Comparison of ENCODE assay signal across 8 cellular contexts in genomic region chr2:231228223-231228622, GRCh38.
DNase-seq lines count a peak whose midpoint lies in the region; ATAC-seq and TF ChIP-seq lines count a peak whose summit lies in the region.

No MANE protein-coding gene starts in this region.

- DNase-seq in GM10248 (ENCODE audit: extremely low spot score) (peak; percentile 70), glomerular visceral epithelial cell (ENCODE audit: extremely low spot score) (peak; percentile 97), NCI-H1930 (lab: John Stamatoyannopoulos, UW) (no peak), NCI-H748 (lab: John Stamatoyannopoulos, UW; ENCODE audit: unreplicated experiment) (no peak)
- no peak for DNase-seq in stimulated activated CD4-positive, alpha-beta T cell treated with anti-CD3 and anti-CD28 coated beads, Interleukin-4, amount 100 ng/mL, for 4 hours
- DNase-seq in activated CD4-positive, CD25-positive, alpha-beta regulatory T cell treated with anti-CD3 and anti-CD28 coated beads, Interleukin-2, amount 50 U/mL, for 72 hours = no peak

- POLR2A ChIA-PET in GM10248 (lab: Yijun Ruan, JAX) = interaction anchor here (0.6 to 1.9 kb wide), 4 partner anchors 30 to 236 kb away, joined by 3 to 7 read pairs (median 4); partner anchors contain the start of genes ARMC9 and NCL

- no peak for TF ChIP-seq CTCF in GM10248 (IDR thresholded peaks at IDR 0.05; ENCODE audit: control extremely low read depth, extremely low read depth, low read depth, missing control alignments)

- ATAC-seq in GM21423 (IDR thresholded peaks at IDR 0.05; ENCODE audit: unreplicated experiment) (peak; percentile 81), HG03460 (IDR thresholded peaks at IDR 0.05; ENCODE audit: unreplicated experiment) (peak; percentile 85)

- CTCF ChIA-PET in GM10248 (lab: Yijun Ruan, JAX) = interaction anchor here (0.7 to 10.1 kb wide), 39 partner anchors 10 to 373 kb away, joined by 3 to 152 read pairs (median 5); partner anchors contain the start of genes ARMC9 and NCL

Comparison
In these comparisons a context has a peak if more than half of its experiments do, and no peak if none do; other contexts are left out.
1. DNase-seq: peak in GM10248 (single experiment) and glomerular visceral epithelial cell (single experiment); none in NCI-H1930 (0 of 2), stimulated activated CD4-positive, alpha-beta T cell treated with anti-CD3 and anti-CD28 coated beads, Interleukin-4, amount 100 ng/mL, for 4 hours (0 of 2), activated CD4-positive, CD25-positive, alpha-beta regulatory T cell treated with anti-CD3 and anti-CD28 coated beads, Interleukin-2, amount 50 U/mL, for 72 hours (single experiment) and NCI-H748 (single experiment).